In genomic region chr11:97445561-97445960, GRCh38 we compare ENCODE assay signal across 1 cellular context.
TF ChIP-seq lines count a peak whose summit lies in the region.

No MANE protein-coding gene starts in this region.

TF ChIP-seq in GM23338, 12 proteins besides CTCF, POLR2A, EP300 and RAD21 (continued from another document):
- TF ChIP-seq ZNF462 (CRISPR knock-in tag; IDR thresholded peaks at IDR 0.05) (no peak), EZH2 (IDR thresholded peaks at IDR 0.05; ENCODE audit: low read depth, unreplicated experiment) (no peak), REST (IDR thresholded peaks at IDR 0.05; ENCODE audit: unreplicated experiment) (no peak), JUNB (IDR thresholded peaks at IDR 0.05; ENCODE audit: unreplicated experiment) (no peak), ETS1 (IDR thresholded peaks at IDR 0.05) (no peak)
TF ChIP-seq in GM23338: peak in this region for 0.
